20 cellular contexts compared by ENCODE assay signal in genomic region chr12:105076098-105076497, GRCh38. TPM values are rescaled to one million over a fixed set of nuclear protein-coding genes. Genes with fewer than 3 reads are reported as not detected.
DNase-seq lines count a peak whose midpoint lies in the region; ATAC-seq, FAIRE-seq and TF ChIP-seq lines count a peak whose summit lies in the region.
"Had no signal": no experiment of that assay in that cellular context is flagged by ENCODE, and none has a peak within 500 bp of the region (broad histone marks: within the 10 kb centered on the region; RNA-seq: fewer than 3 reads in every experiment).

No MANE protein-coding gene starts in this region.

- H3K9me3 ChIP-seq in pancreas (no peaks in the 10 kb centered on the region), thyroid gland (no peaks in the 10 kb centered on the region), hepatocyte (ENCODE audit: low read depth) (no peaks in the 10 kb centered on the region)
- H3K9me3 ChIP-seq: ovary, upper lobe of left lung had no signal

- no peaks in the 10 kb centered on the region for H3K9me2 ChIP-seq in hepatocyte (replicated peaks; ENCODE audit: insufficient read depth)

- H3K4me3 ChIP-seq in pancreas = no peak overlapping the region
- no peak overlapping the region for H3K4me3 ChIP-seq in thyroid gland (replicated peaks in 1 of 3)
- H3K4me3 ChIP-seq in hepatocyte = no peak overlapping the region
- H3K4me3 ChIP-seq: ovary, upper lobe of left lung had no signal

- no peak for TF ChIP-seq POLR2A in thyroid gland (IDR thresholded peaks at IDR 0.05)

- H3K4me1 ChIP-seq in pancreas = peaks cover 0 to 6% (median 0%) of the 10 kb centered on the region in 3 donors
- no peaks in the 10 kb centered on the region for H3K4me1 ChIP-seq in thyroid gland
- no peaks in the 10 kb centered on the region for H3K4me1 ChIP-seq in hepatocyte (ENCODE audit: insufficient read depth)
- H3K4me1 ChIP-seq: upper lobe of left lung had no signal

- H3K27ac ChIP-seq in pancreas (no peak overlapping the region), thyroid gland (no peak overlapping the region), hepatocyte (no peak overlapping the region)
- H3K27ac ChIP-seq: HL-60, ovary, upper lobe of left lung had no signal

- peak; percentile 54 for DNase-seq in GM03348 (ENCODE audit: low spot score)
- peak; percentile 34 for DNase-seq in NCI-H226
- peak; percentile 36 for DNase-seq in dedifferentiated amniotic fluid mesenchymal stem cell (ENCODE audit: extremely low spot score)
- DNase-seq in pancreas = no peak
- no peak for DNase-seq in thyroid gland
- no peak for DNase-seq in hepatocyte (ENCODE audit: low spot score)
- DNase-seq in stimulated activated CD4-positive, alpha-beta T cell treated with anti-CD3 and anti-CD28 coated beads, Interleukin-12 subunit alpha, Interleukin-12 subunit beta, amount 100 ng/mL, for 4 hours = no peak
- DNase-seq: activated CD4-positive, CD25-positive, alpha-beta regulatory T cell treated with anti-CD3 and anti-CD28 coated beads, Interleukin-2, amount 50 U/mL, for 72 hours; activated effector memory CD4-positive, alpha-beta T cell treated with anti-CD3 and anti-CD28 coated beads, Interleukin-2, amount 50 U/mL, for 16 hours; CD4-positive, CD25-positive, alpha-beta regulatory T cell; DMS79 treated with DMSO at 0.1 percent for 48 hours; NCI-H1417; NCI-H345; ovary; SHP77; stimulated activated naive CD8-positive, alpha-beta T cell treated with anti-CD3 and anti-CD28 coated beads, Interleukin-15, Interleukin-2, amounts not matched to agents 100 U/mL and 50 U/mL, for 24 hours; T-helper 17 cell; upper lobe of left lung had no signal

- H4K20me1 ChIP-seq in hepatocyte (ENCODE audit: insufficient read depth, poor library complexity, severe bottlenecking) = no peaks in the 10 kb centered on the region

- WGBS in pancreas, 2 donors = 68 to 71% methylated on average over 1 of the region's 1 CpG
- WGBS in thyroid gland, 2 donors = 88 to 96% methylated on average over 1 of the region's 1 CpG
- WGBS in hepatocyte (ENCODE audit: low lambda C conversion rate, missing lambda C conversion rate) = 95% methylated on average over 1 of the region's 1 CpG

- H3K27me3 ChIP-seq in pancreas (no peaks in the 10 kb centered on the region), thyroid gland (no peaks in the 10 kb centered on the region), hepatocyte (no peaks in the 10 kb centered on the region)
- H3K27me3 ChIP-seq: ovary, upper lobe of left lung had no signal

- intact Hi-C loops in pancreas (cut with DNase I) (no loop called here), thyroid gland (cut with DNase I) (no loop called here)

- no peak overlapping the region for H2AFZ ChIP-seq in hepatocyte

- H3K79me2 ChIP-seq in hepatocyte = peaks cover 2% of the 10 kb centered on the region

- no peak for TF ChIP-seq CTCF in pancreas (IDR thresholded peaks at IDR 0.05)
- no peak for TF ChIP-seq CTCF in thyroid gland (IDR thresholded peaks at IDR 0.05)
- TF ChIP-seq CTCF in hepatocyte (IDR thresholded peaks at IDR 0.05; ENCODE audit: poor library complexity) = no peak

- no peak for FAIRE-seq in pancreas (lab: Jason Lieb, UNC)

- ATAC-seq in pancreas (peak in 3 of 4 donors; percentile 26 to 48 (median 39)), GM18858 (IDR thresholded peaks at IDR 0.05; ENCODE audit: unreplicated experiment) (no peak)
- ATAC-seq: stimulated activated naive CD8-positive, alpha-beta T cell treated with anti-CD3 and anti-CD28 coated beads, Interleukin-15, Interleukin-2, amounts not matched to agents 100 U/mL and 50 U/mL, for 24 hours; T-helper 17 cell had no signal

- H3K4me2 ChIP-seq in hepatocyte = no peak overlapping the region

- H3K36me3 ChIP-seq in pancreas = no peaks in the 10 kb centered on the region
- H3K36me3 ChIP-seq in thyroid gland = no peaks in the 10 kb centered on the region
- H3K36me3 ChIP-seq in hepatocyte (replicated peaks; ENCODE audit: insufficient read depth, low read depth) = no peaks in the 10 kb centered on the region
- H3K36me3 ChIP-seq: ovary, upper lobe of left lung had no signal

RNA-seq across cellular contexts. Expression of gene ALDH1L2, which starts 8.2 kb away (rescaled TPM):
- total RNA-seq in pancreas (10 to 100 TPM; 32.2 to 90.9 (median 34.7) TPM), thyroid gland (1 to 10 TPM; 2.1 to 9.1 (median 4.3) TPM), hepatocyte (11.1 and 16.2 TPM in 2 replicates)
- polyA plus RNA-seq in pancreas (1 to 10 TPM; 6.0 TPM), hepatocyte (5.9 and 6.5 TPM in 2 replicates)
- total RNA-seq: CD4-positive, CD25-positive, alpha-beta regulatory T cell had no signal
- polyA plus RNA-seq: CD4-positive, CD25-positive, alpha-beta regulatory T cell had no signal

RNA-seq across cellular contexts. Expression of gene WASHC4, which starts 31.4 kb away (rescaled TPM):
- 10 to 100 TPM; 14.6 to 33.0 (median 19.1) TPM for total RNA-seq in pancreas
- 10 to 100 TPM in 1 of 2 donors, 1 to 10 TPM in 1; 8.9 to 13.9 TPM for polyA plus RNA-seq in pancreas
- total RNA-seq in thyroid gland = 100 to 1,000 TPM in 1 of 4 donors, 10 to 100 TPM in 3; 64.3 to 111 (median 81.0) TPM
- total RNA-seq in hepatocyte = 92.7 and 102 TPM in 2 replicates
- 31.3 and 38.0 TPM in 2 replicates for polyA plus RNA-seq in hepatocyte

Comparison
In these comparisons a context has a peak if more than half of its experiments do, and no peak if none do; other contexts are left out.
1. DNase-seq: peak in GM03348 (single experiment), NCI-H226 (single experiment) and dedifferentiated amniotic fluid mesenchymal stem cell (single experiment); none in pancreas (0 of 6), thyroid gland (0 of 2), hepatocyte (single experiment) and stimulated activated CD4-positive, alpha-beta T cell treated with anti-CD3 and anti-CD28 coated beads, Interleukin-12 subunit alpha, Interleukin-12 subunit beta, amount 100 ng/mL, for 4 hours (single experiment).